ENCODE assay signal across 29 cellular contexts in the genomic region with DNA sequence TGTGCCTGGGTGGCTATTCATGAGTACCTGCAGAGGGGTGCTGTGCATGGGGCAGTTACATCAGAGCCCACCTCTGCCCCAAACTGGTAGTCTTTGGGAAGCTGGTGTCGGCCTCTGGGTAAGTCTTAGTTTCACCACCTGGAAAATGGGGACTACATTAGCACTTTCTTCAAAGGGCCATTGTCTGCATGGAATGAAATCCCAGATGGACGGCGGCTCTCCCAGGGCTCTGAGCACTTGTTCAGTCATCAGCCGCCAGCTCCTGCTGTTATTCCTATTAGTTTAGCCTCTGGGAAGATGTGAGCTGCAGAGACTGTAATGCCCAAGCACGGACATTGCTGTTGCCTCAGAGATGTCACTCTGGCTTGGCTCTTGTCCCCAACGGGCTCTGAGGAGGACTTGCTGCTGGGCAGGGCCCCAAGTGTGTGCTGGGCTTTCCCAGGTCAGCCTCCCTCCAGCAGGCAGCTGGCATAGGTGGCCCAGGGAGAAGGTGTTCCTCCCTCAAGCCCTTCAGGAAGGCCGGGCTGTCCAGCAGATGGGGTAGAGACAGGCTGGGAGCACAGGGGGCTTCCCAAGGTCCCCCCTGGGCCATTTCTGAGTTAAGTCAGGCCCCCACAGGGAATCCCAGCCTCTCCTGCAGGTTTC.
"Had no signal": no experiment of that assay in that cellular context is flagged by ENCODE, and none has a peak within 500 bp of the region (broad histone marks: within the 10 kb centered on the region; RNA-seq: fewer than 3 reads in every experiment).

No MANE protein-coding gene starts in this region.

- H3K4me3 ChIP-seq: breast epithelium, heart left ventricle, left ventricle myocardium inferior, lung, pancreas, right atrium auricular region, smooth muscle cell, tibial nerve had no signal

- H3K27me3 ChIP-seq: breast epithelium, pancreas, right atrium auricular region, tibial nerve had no signal

- ATAC-seq: activated naive CD8-positive, alpha-beta T cell treated with anti-CD3 and anti-CD28 coated beads, Interleukin-2, amount 50 U/mL, for 24 hours; activated T-cell treated with anti-CD3 and anti-CD28 coated beads, Interleukin-2, amount 50 U/mL, for 4 hours; esophagus mucosa; heart left ventricle; pancreas; stimulated activated memory B cell treated with anti-CD40 and anti-IgM and Interleukin-4, amounts not matched to agents 10 μg/mL and 1 μg/mL and 100 μg/mL, for 72 hours had no signal

- H3K4me2 ChIP-seq: smooth muscle cell had no signal

- FAIRE-seq: pancreas, TTC549 had no signal

- DNase-seq: activated CD4-positive, alpha-beta memory T cell treated with anti-CD3 and anti-CD28 coated beads, Interleukin-2, amount 10 ng/mL, durations not matched to agents 7 days and 5 days; activated CD4-positive, alpha-beta T cell treated with anti-CD3 and anti-CD28 coated beads, Interleukin-2, amount 10 ng/mL, durations not matched to agents 24 days and 14 days; activated CD4-positive, CD25-positive, alpha-beta regulatory T cell treated with anti-CD3 and anti-CD28 coated beads, Interleukin-2, amount 50 U/mL, for 72 hours; activated naive CD8-positive, alpha-beta T cell treated with anti-CD3 and anti-CD28 coated beads, Interleukin-2, amount 50 U/mL, for 24 hours; activated T-cell treated with anti-CD3 and anti-CD28 coated beads, Interleukin-2, amount 50 U/mL, for 4 hours; amygdala; central memory CD4-positive, alpha-beta T cell; foreskin fibroblast; heart left ventricle; hypothalamus; islet precursor cell; left ventricle myocardium inferior; nephron progenitor cell; nucleus accumbens; pancreas; stimulated activated CD4-positive, alpha-beta T cell treated with anti-CD3 and anti-CD28 coated beads, Interleukin-1b, Interleukin-23, amount 100 ng/mL, for 48 hours; stimulated activated CD4-positive, alpha-beta T cell treated with anti-CD3 and anti-CD28 coated beads, Interleukin-4, amount 100 ng/mL, for 4 hours; stimulated activated CD8-positive, alpha-beta memory T cell treated with anti-CD3 and anti-CD28 coated beads, Interleukin-4, amount 100 ng/mL, for 48 hours; WERI-Rb-1 had no signal

- H3K27ac ChIP-seq: breast epithelium, heart left ventricle, left ventricle myocardium inferior, pancreas, right atrium auricular region, tibial nerve, WERI-Rb-1 had no signal

- H3K27ac Mint-ChIP-seq: activated CD4-positive, alpha-beta memory T cell treated with anti-CD3 and anti-CD28 coated beads, Interleukin-2, amount 10 ng/mL, durations not matched to agents 7 days and 5 days; activated CD4-positive, alpha-beta T cell treated with anti-CD3 and anti-CD28 coated beads, Interleukin-2, amount 10 ng/mL, durations not matched to agents 24 days and 14 days; activated naive CD4-positive, alpha-beta T cell treated with anti-CD3 and anti-CD28 coated beads, Interleukin-2, amount 50 U/mL, for 24 hours; activated naive CD8-positive, alpha-beta T cell treated with anti-CD3 and anti-CD28 coated beads, Interleukin-2, amount 50 U/mL, for 24 hours; activated T-helper 2 cell treated with anti-CD3 and anti-CD28 coated beads, Interferon-gamma antibody, Interleukin-2, Interleukin-4, amounts not matched to agents 10 μg/mL and 5 μg/mL and 100 μg/mL, durations not matched to agents 14 hours and 24 hours and 36 hours; nephron progenitor cell; stimulated activated memory B cell treated with anti-CD40 and anti-IgM and Interleukin-4, amounts not matched to agents 10 μg/mL and 1 μg/mL and 100 μg/mL, for 72 hours had no signal

- H3K4me1 ChIP-seq: breast epithelium, heart left ventricle, left ventricle myocardium inferior, pancreas, right atrium auricular region, tibial nerve had no signal

- H3K36me3 Mint-ChIP-seq: activated naive CD4-positive, alpha-beta T cell treated with anti-CD3 and anti-CD28 coated beads, Interleukin-2, amount 50 U/mL, for 24 hours; stimulated activated memory B cell treated with anti-CD40 and anti-IgM and Interleukin-4, amounts not matched to agents 10 μg/mL and 1 μg/mL and 100 μg/mL, for 72 hours had no signal

- H3K9me3 Mint-ChIP-seq: activated CD4-positive, alpha-beta T cell treated with anti-CD3 and anti-CD28 coated beads, Interleukin-2, amount 10 ng/mL, durations not matched to agents 24 days and 14 days; activated naive CD4-positive, alpha-beta T cell treated with anti-CD3 and anti-CD28 coated beads, Interleukin-2, amount 50 U/mL, for 24 hours; activated T-cell treated with anti-CD3 and anti-CD28 coated beads, Interleukin-2, amount 50 U/mL, for 4 hours had no signal

- H3K27me3 Mint-ChIP-seq: activated CD4-positive, alpha-beta memory T cell treated with anti-CD3 and anti-CD28 coated beads, Interleukin-2, amount 10 ng/mL, durations not matched to agents 7 days and 5 days; activated CD4-positive, alpha-beta T cell treated with anti-CD3 and anti-CD28 coated beads, Interleukin-2, amount 10 ng/mL, durations not matched to agents 24 days and 14 days; stimulated activated memory B cell treated with anti-CD40 and anti-IgM and Interleukin-4, amounts not matched to agents 10 μg/mL and 1 μg/mL and 100 μg/mL, for 72 hours had no signal

- H3K4me3 Mint-ChIP-seq: activated CD4-positive, alpha-beta memory T cell treated with anti-CD3 and anti-CD28 coated beads, Interleukin-2, amount 10 ng/mL, durations not matched to agents 7 days and 5 days; activated CD4-positive, alpha-beta T cell treated with anti-CD3 and anti-CD28 coated beads, Interleukin-2, amount 10 ng/mL, durations not matched to agents 24 days and 14 days; activated naive CD4-positive, alpha-beta T cell treated with anti-CD3 and anti-CD28 coated beads, Interleukin-2, amount 50 U/mL, for 24 hours; activated naive CD8-positive, alpha-beta T cell treated with anti-CD3 and anti-CD28 coated beads, Interleukin-2, amount 50 U/mL, for 24 hours; activated T-cell treated with anti-CD3 and anti-CD28 coated beads, Interleukin-2, amount 50 U/mL, for 4 hours; nephron progenitor cell; stimulated activated memory B cell treated with anti-CD40 and anti-IgM and Interleukin-4, amounts not matched to agents 10 μg/mL and 1 μg/mL and 100 μg/mL, for 72 hours had no signal

- H3K36me3 ChIP-seq: breast epithelium, heart left ventricle, left ventricle myocardium inferior, pancreas, right atrium auricular region, tibial nerve, WERI-Rb-1 had no signal

- H3K4me1 Mint-ChIP-seq: activated naive CD8-positive, alpha-beta T cell treated with anti-CD3 and anti-CD28 coated beads, Interleukin-2, amount 50 U/mL, for 24 hours; stimulated activated memory B cell treated with anti-CD40 and anti-IgM and Interleukin-4, amounts not matched to agents 10 μg/mL and 1 μg/mL and 100 μg/mL, for 72 hours had no signal

- H3K9me3 ChIP-seq: pancreas had no signal
